ENCODE assay signal across 13 cellular contexts in genomic region chr6:135411339-135411738, GRCh38.
DNase-seq lines count a peak whose midpoint lies in the region; ATAC-seq and TF ChIP-seq lines count a peak whose summit lies in the region.
"Had no signal": no experiment of that assay in that cellular context is flagged by ENCODE, and none has a peak within 500 bp of the region (broad histone marks: within the 10 kb centered on the region; RNA-seq: fewer than 3 reads in every experiment).

No MANE protein-coding gene starts in this region.

- H3K9me3 ChIP-seq in OCI-LY3 (ENCODE audit: insufficient read depth, low read length) (no peaks in the 10 kb centered on the region), sigmoid colon (no peaks in the 10 kb centered on the region)

- H3K4me2 ChIP-seq in OCI-LY3 (ENCODE audit: low read length) = no peak overlapping the region

- intact Hi-C loops in sigmoid colon (cut with DNase I) = no loop called here

- no peaks in the 10 kb centered on the region for H4K20me1 ChIP-seq in OCI-LY3 (ENCODE audit: insufficient read depth, low read length)

- H3K4me1 ChIP-seq in OCI-LY3 (ENCODE audit: low read length) (no peaks in the 10 kb centered on the region), sigmoid colon (no peaks in the 10 kb centered on the region)

- H3K27me3 ChIP-seq in OCI-LY3 (ENCODE audit: low read depth, low read length) (no peaks in the 10 kb centered on the region), sigmoid colon (no peaks in the 10 kb centered on the region)

- no peak for ATAC-seq in HG03521 (IDR thresholded peaks at IDR 0.05; ENCODE audit: unreplicated experiment)
- no peak for ATAC-seq in GM18517 (IDR thresholded peaks at IDR 0.05; ENCODE audit: unreplicated experiment)

- no peak overlapping the region for H3K4me3 Mint-ChIP-seq in immature natural killer cell
- H3K4me3 Mint-ChIP-seq: CD4-positive, CD25-positive, alpha-beta regulatory T cell; nephron progenitor cell had no signal

- TF ChIP-seq CTCF in 22Rv1 (IDR thresholded peaks at IDR 0.05) (peak; percentile 28), OCI-LY3 (IDR thresholded peaks at IDR 0.05; ENCODE audit: low read depth, low read length) (peak; percentile 27), fibroblast of mammary gland (conservative IDR thresholded peaks at IDR 0.05; ENCODE audit: control insufficient read depth, insufficient read depth, low read depth, low read length) (peak; percentile 36), sigmoid colon (IDR thresholded peaks at IDR 0.05) (no peak)

- H3K36me3 Mint-ChIP-seq in immature natural killer cell = peaks cover 0 to 19% (median 6%) of the 10 kb centered on the region in 3 donors

- H2AFZ ChIP-seq in OCI-LY3 (ENCODE audit: low read depth, low read length) = no peak overlapping the region

- WGBS in sigmoid colon, 2 donors = 52 to 76% methylated on average over 2 of the region's 2 CpGs

- TF ChIP-seq POLR2A in sigmoid colon (IDR thresholded peaks at IDR 0.05) = no peak

- H3K4me1 Mint-ChIP-seq in immature natural killer cell = no peaks in the 10 kb centered on the region
- H3K4me1 Mint-ChIP-seq: nephron progenitor cell had no signal

- no peaks in the 10 kb centered on the region for H3K27me3 Mint-ChIP-seq in immature natural killer cell (ENCODE audit: low read depth in 3 of 3)
- H3K27me3 Mint-ChIP-seq: CD4-positive, CD25-positive, alpha-beta regulatory T cell had no signal

- no peak overlapping the region for H3K27ac ChIP-seq in 22Rv1
- no peak overlapping the region for H3K27ac ChIP-seq in OCI-LY3 (ENCODE audit: low read length)
- H3K27ac ChIP-seq in sigmoid colon = no peak overlapping the region

- no peak for TF ChIP-seq EP300 in sigmoid colon (IDR thresholded peaks at IDR 0.05)

- DNase-seq in GM03348 (ENCODE audit: low spot score) = peak; percentile 4
- DNase-seq in fibroblast of mammary gland (ENCODE audit: low read depth) = peak; percentile 5
- DNase-seq in sigmoid colon = no peak
- no peak for DNase-seq in immature natural killer cell
- DNase-seq: NCI-H446; nephron progenitor cell; stimulated activated CD4-positive, alpha-beta T cell treated with anti-CD3 and anti-CD28 coated beads, Interleukin-1b, Interleukin-23, amount 100 ng/mL, for 48 hours; stimulated activated naive CD4-positive, alpha-beta T cell had no signal

- H3K9ac ChIP-seq in OCI-LY3 (ENCODE audit: low read length) = no peak overlapping the region

- H3K79me2 ChIP-seq in OCI-LY3 (ENCODE audit: low read length) = no peaks in the 10 kb centered on the region

- no peaks in the 10 kb centered on the region for H3K9me3 Mint-ChIP-seq in immature natural killer cell
- H3K9me3 Mint-ChIP-seq: CD4-positive, CD25-positive, alpha-beta regulatory T cell; nephron progenitor cell had no signal

- H3K36me3 ChIP-seq in OCI-LY3 (replicated peaks; ENCODE audit: low read depth, low read length) (no peaks in the 10 kb centered on the region), sigmoid colon (peaks cover 0 to 42% (median 13%) of the 10 kb centered on the region in 4 donors)

- H3K4me3 ChIP-seq in OCI-LY3 (ENCODE audit: low read length) (no peak overlapping the region), fibroblast of mammary gland (ENCODE audit: control insufficient read depth, low read depth, low read length) (no peak overlapping the region), sigmoid colon (no peak overlapping the region)

- no peak overlapping the region for H3K27ac Mint-ChIP-seq in immature natural killer cell
- H3K27ac Mint-ChIP-seq: CD4-positive, CD25-positive, alpha-beta regulatory T cell; nephron progenitor cell had no signal

Comparison
In these comparisons a context has a peak if more than half of its experiments do, and no peak if none do; other contexts are left out.
1. CTCF ChIP-seq: peak in 22Rv1 (single experiment), OCI-LY3 (single experiment) and fibroblast of mammary gland (single experiment); none in sigmoid colon (0 of 4).
2. DNase-seq: peak in GM03348 (single experiment) and fibroblast of mammary gland (single experiment); none in sigmoid colon (single experiment) and immature natural killer cell (0 of 3).